1 cellular context compared by ENCODE assay signal in genomic region chr22:39214006-39214382, GRCh38.
TF ChIP-seq lines count a peak whose summit lies in the region.

No MANE protein-coding gene starts in this region.

TF ChIP-seq in IMR-90, 13 proteins besides CTCF, POLR2A, EP300 and RAD21:
- TF ChIP-seq MAFK (IDR thresholded peaks at IDR 0.05; ENCODE audit: low read depth, low read length) (no peak), MAZ (IDR thresholded peaks at IDR 0.05; ENCODE audit: borderline replicate concordance, low read depth, low read length) (no peak), ELK1 (IDR thresholded peaks at IDR 0.05; ENCODE audit: borderline replicate concordance, low read depth, low read length) (no peak), NFE2L2 (IDR thresholded peaks at IDR 0.05; ENCODE audit: low read depth, low read length) (no peak), RFX5 (IDR thresholded peaks at IDR 0.05; ENCODE audit: low read depth, low read length) (no peak), FOS (IDR thresholded peaks at IDR 0.05; ENCODE audit: low read depth, low read length) (no peak), SMC3 (IDR thresholded peaks at IDR 0.05; ENCODE audit: low read depth, low read length) (no peak), RCOR1 (IDR thresholded peaks at IDR 0.05; ENCODE audit: insufficient replicate concordance, low read length) (no peak), CEBPB (IDR thresholded peaks at IDR 0.05; ENCODE audit: low read depth, low read length) (no peak), CHD1 (IDR thresholded peaks at IDR 0.05; ENCODE audit: low read depth, low read length) (no peak), MXI1 (IDR thresholded peaks at IDR 0.05; ENCODE audit: borderline replicate concordance, low read depth, low read length) (no peak)
